In genomic region chr10:19325581-19325980, GRCh38 we compare ENCODE assay signal across 28 cellular contexts.
"Had no signal": no experiment of that assay in that cellular context is flagged by ENCODE, and none has a peak within 500 bp of the region (broad histone marks: within the 10 kb centered on the region; RNA-seq: fewer than 3 reads in every experiment).

No MANE protein-coding gene starts in this region.

- H3K36me3 ChIP-seq: heart right ventricle, left lung, neural progenitor cell, sigmoid colon, uterus, WERI-Rb-1 had no signal

- H3K4me1 Mint-ChIP-seq: activated naive CD8-positive, alpha-beta T cell treated with anti-CD3 and anti-CD28 coated beads for 36 hours; mesothelial cell of epicardium; naive thymus-derived CD8-positive, alpha-beta T cell; neural progenitor cell; stimulated activated naive B cell treated with anti-CD40 and anti-IgM and Interleukin-4, amounts not matched to agents 10 μg/mL and 1 μg/mL and 100 μg/mL, for 72 hours had no signal

- ATAC-seq: activated T-cell treated with anti-CD3 and anti-CD28 coated beads, Interleukin-2, amount 50 U/mL, for 4 hours; esophagus mucosa; heart right ventricle; left lung; naive thymus-derived CD8-positive, alpha-beta T cell; stimulated activated naive B cell treated with anti-CD40 and anti-IgM and Interleukin-4, amounts not matched to agents 10 μg/mL and 1 μg/mL and 100 μg/mL, for 72 hours had no signal

- H3K27me3 Mint-ChIP-seq: activated naive CD8-positive, alpha-beta T cell treated with anti-CD3 and anti-CD28 coated beads for 36 hours; naive thymus-derived CD8-positive, alpha-beta T cell; progenitor cell of endocrine pancreas; stimulated activated naive B cell treated with anti-CD40 and anti-IgM and Interleukin-4, amounts not matched to agents 10 μg/mL and 1 μg/mL and 100 μg/mL, for 72 hours had no signal

- H3K27me3 ChIP-seq: heart right ventricle, left lung, neural progenitor cell, sigmoid colon, uterus had no signal

- H3K27ac ChIP-seq: heart right ventricle, left lung, neural progenitor cell, sigmoid colon, uterus, WERI-Rb-1 had no signal

- H3K4me1 ChIP-seq: heart right ventricle, left lung, neural progenitor cell, sigmoid colon, uterus had no signal

- H3K27ac Mint-ChIP-seq: activated naive CD8-positive, alpha-beta T cell treated with anti-CD3 and anti-CD28 coated beads for 36 hours; activated T-helper 2 cell treated with anti-CD3 and anti-CD28 coated beads, Interferon-gamma antibody, Interleukin-2, Interleukin-4, amounts not matched to agents 10 μg/mL and 5 μg/mL and 100 μg/mL, durations not matched to agents 14 hours and 24 hours and 36 hours; mesothelial cell of epicardium; naive thymus-derived CD8-positive, alpha-beta T cell; neural progenitor cell; progenitor cell of endocrine pancreas; stimulated activated naive B cell treated with anti-CD40 and anti-IgM and Interleukin-4, amounts not matched to agents 10 μg/mL and 1 μg/mL and 100 μg/mL, for 72 hours had no signal

- H3K9me3 Mint-ChIP-seq: activated naive CD8-positive, alpha-beta T cell treated with anti-CD3 and anti-CD28 coated beads for 36 hours; activated T-cell treated with anti-CD3 and anti-CD28 coated beads, Interleukin-2, amount 50 U/mL, for 4 hours; activated T-helper 2 cell treated with anti-CD3 and anti-CD28 coated beads, Interferon-gamma antibody, Interleukin-2, Interleukin-4, amounts not matched to agents 10 μg/mL and 5 μg/mL and 100 μg/mL, durations not matched to agents 14 hours and 24 hours and 36 hours; neural progenitor cell; stimulated activated naive B cell treated with anti-CD40 and anti-IgM and Interleukin-4, amounts not matched to agents 10 μg/mL and 1 μg/mL and 100 μg/mL, for 72 hours had no signal

- H3K4me3 ChIP-seq: heart right ventricle, left lung, lung, neural progenitor cell, sigmoid colon, uterus had no signal

- H3K9me3 ChIP-seq: heart right ventricle, left lung, sigmoid colon, uterus had no signal

- DNase-seq: activated CD4-positive, alpha-beta T cell treated with anti-CD3 and anti-CD28 coated beads, Interleukin-2, amount 50 U/mL, for 1 hour; activated CD4-positive, CD25-positive, alpha-beta regulatory T cell treated with anti-CD3 and anti-CD28 coated beads, Interleukin-2, amount 50 U/mL, for 72 hours; activated naive CD4-positive, alpha-beta T cell; activated naive CD8-positive, alpha-beta T cell treated with anti-CD3 and anti-CD28 coated beads for 36 hours; activated T-cell treated with anti-CD3 and anti-CD28 coated beads, Interleukin-2, amount 50 U/mL, for 4 hours; amniotic stem cell; caudate nucleus; dermis blood vessel endothelial cell; effector CD8-positive, alpha-beta T cell; heart right ventricle; kidney glomerular epithelial cell; left lung; naive thymus-derived CD8-positive, alpha-beta T cell; retina; sigmoid colon; stimulated activated CD4-positive, alpha-beta T cell treated with anti-CD3 and anti-CD28 coated beads, Interleukin-2, amount 100 ng/mL, for 48 hours; stimulated activated CD8-positive, alpha-beta memory T cell treated with anti-CD3 and anti-CD28 coated beads, Interleukin-4, amount 100 ng/mL, for 48 hours; stimulated activated naive B cell treated with anti-CD40 and anti-IgM and Interleukin-4, amounts not matched to agents 10 μg/mL and 1 μg/mL and 100 μg/mL, for 72 hours; T-helper 1 cell; trophoblast cell; uterus; WERI-Rb-1 had no signal

- H3K4me3 Mint-ChIP-seq: activated naive CD8-positive, alpha-beta T cell treated with anti-CD3 and anti-CD28 coated beads for 36 hours; activated T-cell treated with anti-CD3 and anti-CD28 coated beads, Interleukin-2, amount 50 U/mL, for 4 hours; mesothelial cell of epicardium; naive thymus-derived CD8-positive, alpha-beta T cell; neural progenitor cell; stimulated activated naive B cell treated with anti-CD40 and anti-IgM and Interleukin-4, amounts not matched to agents 10 μg/mL and 1 μg/mL and 100 μg/mL, for 72 hours had no signal

- H3K36me3 Mint-ChIP-seq: activated naive CD8-positive, alpha-beta T cell treated with anti-CD3 and anti-CD28 coated beads for 36 hours; mesothelial cell of epicardium; naive thymus-derived CD8-positive, alpha-beta T cell; neural progenitor cell; stimulated activated naive B cell treated with anti-CD40 and anti-IgM and Interleukin-4, amounts not matched to agents 10 μg/mL and 1 μg/mL and 100 μg/mL, for 72 hours had no signal
